ENCODE assay signal across 25 cellular contexts in the genomic region with DNA sequence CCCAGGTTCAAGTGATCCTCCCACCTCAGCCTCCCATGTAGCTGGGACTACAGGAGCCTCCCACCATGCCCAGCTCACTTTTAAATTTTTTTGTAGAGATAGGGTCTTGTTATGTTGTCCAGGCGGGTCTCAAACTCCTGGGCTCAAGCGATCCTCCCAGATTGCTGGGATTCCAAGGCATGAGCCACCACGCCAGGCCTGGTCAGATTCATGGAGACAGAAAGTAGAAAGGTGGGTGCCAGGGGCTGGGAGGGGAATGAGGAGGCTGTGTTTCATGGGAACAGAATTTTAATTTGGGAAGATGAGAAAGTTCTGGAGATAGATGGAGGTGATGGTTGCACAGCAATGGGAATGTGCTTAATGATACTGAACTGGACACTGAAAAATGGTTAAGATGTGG. TPM values are rescaled to one million over a fixed set of nuclear protein-coding genes. Genes with fewer than 3 reads are reported as not detected.
DNase-seq lines count a peak whose midpoint lies in the region; ATAC-seq lines count a peak whose summit lies in the region.
"Had no signal": no experiment of that assay in that cellular context is flagged by ENCODE, and none has a peak within 500 bp of the region (broad histone marks: within the 10 kb centered on the region; RNA-seq: fewer than 3 reads in every experiment).

No MANE protein-coding gene starts in this region.

- CTCF ChIA-PET in activated CD4-positive, alpha-beta T cell treated with anti-CD3 and anti-CD28 coated beads, Interleukin-2, amount 10 ng/mL, durations not matched to agents 7 days and 5 days (lab: Charles Lee) = interaction anchor here (1.2 to 1.7 kb wide), 2 partner anchors 9 to 17 kb away, joined by 3 to 5 read pairs; no protein-coding TSS in a partner anchor
- CTCF ChIA-PET in naive thymus-derived CD4-positive, alpha-beta T cell (lab: Charles Lee) = no interaction called here

- POLR2A ChIA-PET in activated CD4-positive, alpha-beta T cell treated with anti-CD3 and anti-CD28 coated beads, Interleukin-2, amount 10 ng/mL, durations not matched to agents 7 days and 5 days (lab: Charles Lee) = no interaction called here
- POLR2A ChIA-PET in naive thymus-derived CD4-positive, alpha-beta T cell (lab: Charles Lee) = interaction anchor here (1.0 kb wide), 1 partner anchor 22 kb away, joined by 3 read pairs; the partner anchor contains the start of gene ARHGEF18

- ATAC-seq in naive thymus-derived CD4-positive, alpha-beta T cell = no peak
- no peak for ATAC-seq in stimulated activated effector memory CD8-positive, alpha-beta T cell treated with anti-CD3 and anti-CD28 coated beads, Interleukin-12 subunit alpha, Interleukin-12 subunit beta, amount 100 ng/mL, for 72 hours
- ATAC-seq: GM23338, Panc1 had no signal

- H3K36me3 Mint-ChIP-seq in activated CD4-positive, alpha-beta T cell treated with anti-CD3 and anti-CD28 coated beads, Interleukin-2, amount 10 ng/mL, durations not matched to agents 7 days and 5 days (ENCODE audit: low read depth) = peaks cover 59% of the 10 kb centered on the region
- peaks cover 8% of the 10 kb centered on the region for H3K36me3 Mint-ChIP-seq in activated T-helper 1 cell treated with anti-CD3 and anti-CD28 coated beads, Interleukin-12 subunit alpha, Interleukin-12 subunit beta, Interleukin-2, Interleukin-4 antibody, amounts not matched to agents 30 ng/mL and 10 ng/mL and 1 ng/mL, durations not matched to agents 14 hours and 24 hours and 36 hours (ENCODE audit: low read depth)
- H3K36me3 Mint-ChIP-seq in naive thymus-derived CD4-positive, alpha-beta T cell = peaks cover 3 to 46% (median 29%) of the 10 kb centered on the region in 5 donors
- H3K36me3 Mint-ChIP-seq in stimulated activated effector memory CD8-positive, alpha-beta T cell treated with anti-CD3 and anti-CD28 coated beads, Interleukin-12 subunit alpha, Interleukin-12 subunit beta, amount 100 ng/mL, for 72 hours = peaks cover 74% of the 10 kb centered on the region

- peaks cover 24 to 89% (median 34%) of the 10 kb centered on the region in 3 experiments for H3K36me3 ChIP-seq in naive thymus-derived CD4-positive, alpha-beta T cell (ENCODE audit: control insufficient read depth in 2 of 3, insufficient read depth in 3 of 3, low read length in 3 of 3)
- H3K36me3 ChIP-seq: HAP-1 had no signal

- no peaks in the 10 kb centered on the region for H3K4me1 ChIP-seq in naive thymus-derived CD4-positive, alpha-beta T cell (ENCODE audit: control insufficient read depth in 2 of 2, insufficient read depth in 2 of 2, low read length in 2 of 2)
- H3K4me1 ChIP-seq: HAP-1 had no signal

- H3K27ac Mint-ChIP-seq in activated CD4-positive, alpha-beta T cell treated with anti-CD3 and anti-CD28 coated beads, Interleukin-2, amount 10 ng/mL, durations not matched to agents 7 days and 5 days = peak overlapping the region; percentile 17
- peak overlapping the region; percentile 68 for H3K27ac Mint-ChIP-seq in activated T-helper 1 cell treated with anti-CD3 and anti-CD28 coated beads, Interleukin-12 subunit alpha, Interleukin-12 subunit beta, Interleukin-2, Interleukin-4 antibody, amounts not matched to agents 30 ng/mL and 10 ng/mL and 1 ng/mL, durations not matched to agents 14 hours and 24 hours and 36 hours
- H3K27ac Mint-ChIP-seq in naive thymus-derived CD4-positive, alpha-beta T cell = peak overlapping the region in 5 of 9 donors; percentile 23 to 86 (median 57)
- peak overlapping the region; percentile 88 for H3K27ac Mint-ChIP-seq in stimulated activated effector memory CD8-positive, alpha-beta T cell treated with anti-CD3 and anti-CD28 coated beads, Interleukin-12 subunit alpha, Interleukin-12 subunit beta, amount 100 ng/mL, for 72 hours
- H3K27ac Mint-ChIP-seq: GM23338 had no signal

- no peak for DNase-seq in activated CD4-positive, alpha-beta T cell treated with anti-CD3 and anti-CD28 coated beads, Interleukin-2, amount 10 ng/mL, durations not matched to agents 7 days and 5 days
- DNase-seq in activated CD4-positive, alpha-beta T cell treated with anti-CD3 and anti-CD28 coated beads, Interleukin-2, amount 50 U/mL, for 48 hours = no peak
- DNase-seq in activated T-helper 1 cell treated with anti-CD3 and anti-CD28 coated beads, Interleukin-12 subunit alpha, Interleukin-12 subunit beta, Interleukin-2, Interleukin-4 antibody, amounts not matched to agents 30 ng/mL and 10 ng/mL and 1 ng/mL, durations not matched to agents 14 hours and 24 hours and 36 hours (ENCODE audit: low spot score) = no peak
- no peak for DNase-seq in naive thymus-derived CD4-positive, alpha-beta T cell
- DNase-seq in stimulated activated effector memory CD8-positive, alpha-beta T cell treated with anti-CD3 and anti-CD28 coated beads, Interleukin-12 subunit alpha, Interleukin-12 subunit beta, amount 100 ng/mL, for 72 hours (ENCODE audit: low spot score in 2 of 2) = no peak
- DNase-seq in posterior vena cava (ENCODE audit: low spot score) (no peak), NCI-H1417 (lab: John Stamatoyannopoulos, UW) (no peak), NCI-H1694 treated with DMSO at 0.1 percent for 48 hours (lab: John Stamatoyannopoulos, UW) (no peak)
- DNase-seq: ACHN; Calu3; CD8-positive, alpha-beta memory T cell; DMS153; KG1; NCI-H1105; NCI-H2081; NCI-H2171; NCI-H345; NCI-H524; NCI-H774; NK-92 treated with Interleukin-12 subunit alpha and Interleukin-12 subunit beta, amount 100 ng/mL, for 24 hours had no signal

- H3K9me3 ChIP-seq in naive thymus-derived CD4-positive, alpha-beta T cell (ENCODE audit: control insufficient read depth in 2 of 3, low read length in 3 of 3) = no peaks in the 10 kb centered on the region
- H3K9me3 ChIP-seq: BLaER1 treated with 17β-estradiol and CSF1 and Interleukin-3, amounts not matched to agents 10 nM and 100 nM; HAP-1 had no signal

- no peaks in the 10 kb centered on the region for H3K27me3 Mint-ChIP-seq in activated CD4-positive, alpha-beta T cell treated with anti-CD3 and anti-CD28 coated beads, Interleukin-2, amount 10 ng/mL, durations not matched to agents 7 days and 5 days
- no peaks in the 10 kb centered on the region for H3K27me3 Mint-ChIP-seq in activated T-helper 1 cell treated with anti-CD3 and anti-CD28 coated beads, Interleukin-12 subunit alpha, Interleukin-12 subunit beta, Interleukin-2, Interleukin-4 antibody, amounts not matched to agents 30 ng/mL and 10 ng/mL and 1 ng/mL, durations not matched to agents 14 hours and 24 hours and 36 hours (ENCODE audit: insufficient read depth)
- H3K27me3 Mint-ChIP-seq in naive thymus-derived CD4-positive, alpha-beta T cell = no peaks in the 10 kb centered on the region
- H3K27me3 Mint-ChIP-seq: CD8-positive, alpha-beta memory T cell had no signal

- H3K4me3 Mint-ChIP-seq in activated CD4-positive, alpha-beta T cell treated with anti-CD3 and anti-CD28 coated beads, Interleukin-2, amount 10 ng/mL, durations not matched to agents 7 days and 5 days = no peak overlapping the region
- no peak overlapping the region for H3K4me3 Mint-ChIP-seq in activated T-helper 1 cell treated with anti-CD3 and anti-CD28 coated beads, Interleukin-12 subunit alpha, Interleukin-12 subunit beta, Interleukin-2, Interleukin-4 antibody, amounts not matched to agents 30 ng/mL and 10 ng/mL and 1 ng/mL, durations not matched to agents 14 hours and 24 hours and 36 hours
- H3K4me3 Mint-ChIP-seq in naive thymus-derived CD4-positive, alpha-beta T cell = no peak overlapping the region
- H3K4me3 Mint-ChIP-seq in stimulated activated effector memory CD8-positive, alpha-beta T cell treated with anti-CD3 and anti-CD28 coated beads, Interleukin-12 subunit alpha, Interleukin-12 subunit beta, amount 100 ng/mL, for 72 hours = no peak overlapping the region
- H3K4me3 Mint-ChIP-seq: CD8-positive, alpha-beta memory T cell; GM23338 had no signal

- peaks cover 4% of the 10 kb centered on the region for H3K4me1 Mint-ChIP-seq in activated CD4-positive, alpha-beta T cell treated with anti-CD3 and anti-CD28 coated beads, Interleukin-2, amount 10 ng/mL, durations not matched to agents 7 days and 5 days
- no peaks in the 10 kb centered on the region for H3K4me1 Mint-ChIP-seq in activated T-helper 1 cell treated with anti-CD3 and anti-CD28 coated beads, Interleukin-12 subunit alpha, Interleukin-12 subunit beta, Interleukin-2, Interleukin-4 antibody, amounts not matched to agents 30 ng/mL and 10 ng/mL and 1 ng/mL, durations not matched to agents 14 hours and 24 hours and 36 hours (ENCODE audit: low read depth)
- peaks cover 8 to 33% (median 19%) of the 10 kb centered on the region in 7 donors for H3K4me1 Mint-ChIP-seq in naive thymus-derived CD4-positive, alpha-beta T cell
- H3K4me1 Mint-ChIP-seq in stimulated activated effector memory CD8-positive, alpha-beta T cell treated with anti-CD3 and anti-CD28 coated beads, Interleukin-12 subunit alpha, Interleukin-12 subunit beta, amount 100 ng/mL, for 72 hours = peaks cover 7% of the 10 kb centered on the region

- H3K4me3 ChIP-seq in naive thymus-derived CD4-positive, alpha-beta T cell (ENCODE audit: low read length) = no peak overlapping the region
- H3K4me3 ChIP-seq: BLaER1 treated with 17β-estradiol and CSF1 and Interleukin-3, amounts not matched to agents 10 nM and 100 nM; GM23338; HAP-1 had no signal

- H3K27me3 ChIP-seq in naive thymus-derived CD4-positive, alpha-beta T cell (ENCODE audit: control insufficient read depth in 2 of 2, insufficient read depth in 2 of 2, low read length in 2 of 2) = no peaks in the 10 kb centered on the region
- H3K27me3 ChIP-seq: BLaER1 treated with 17β-estradiol and CSF1 and Interleukin-3, amounts not matched to agents 10 nM and 100 nM had no signal

- no peaks in the 10 kb centered on the region for H3K9me3 Mint-ChIP-seq in activated CD4-positive, alpha-beta T cell treated with anti-CD3 and anti-CD28 coated beads, Interleukin-2, amount 10 ng/mL, durations not matched to agents 7 days and 5 days
- no peaks in the 10 kb centered on the region for H3K9me3 Mint-ChIP-seq in activated T-helper 1 cell treated with anti-CD3 and anti-CD28 coated beads, Interleukin-12 subunit alpha, Interleukin-12 subunit beta, Interleukin-2, Interleukin-4 antibody, amounts not matched to agents 30 ng/mL and 10 ng/mL and 1 ng/mL, durations not matched to agents 14 hours and 24 hours and 36 hours
- H3K9me3 Mint-ChIP-seq in naive thymus-derived CD4-positive, alpha-beta T cell = no peaks in the 10 kb centered on the region
- H3K9me3 Mint-ChIP-seq in stimulated activated effector memory CD8-positive, alpha-beta T cell treated with anti-CD3 and anti-CD28 coated beads, Interleukin-12 subunit alpha, Interleukin-12 subunit beta, amount 100 ng/mL, for 72 hours = no peaks in the 10 kb centered on the region
- H3K9me3 Mint-ChIP-seq: CD8-positive, alpha-beta memory T cell; GM23338 had no signal

- H3K27ac ChIP-seq in naive thymus-derived CD4-positive, alpha-beta T cell (ENCODE audit: low read depth, low read length) = no peak overlapping the region
- H3K27ac ChIP-seq: 22Rv1; BLaER1 treated with 17β-estradiol and CSF1 and Interleukin-3, amounts not matched to agents 10 nM and 100 nM had no signal

- intact Hi-C loops in activated T-helper 1 cell treated with anti-CD3 and anti-CD28 coated beads, Interleukin-12 subunit alpha, Interleukin-12 subunit beta, Interleukin-2, Interleukin-4 antibody, amounts not matched to agents 30 ng/mL and 10 ng/mL and 1 ng/mL, durations not matched to agents 14 hours and 24 hours and 36 hours (cut with micrococcal nuclease) = no loop called here
- intact Hi-C loops in naive thymus-derived CD4-positive, alpha-beta T cell (cut with micrococcal nuclease) = no loop called here
- intact Hi-C loops in posterior vena cava (cut with DNase I) = no loop called here

RNA-seq across cellular contexts. Expression of gene ARHGEF18, which starts 22.3 kb away (rescaled TPM):
- total RNA-seq in activated CD4-positive, alpha-beta T cell treated with anti-CD3 and anti-CD28 coated beads, Interleukin-2, amount 10 ng/mL, durations not matched to agents 7 days and 5 days = 10 to 100 TPM; 78.3 to 88.2 TPM
- total RNA-seq in activated T-helper 1 cell treated with anti-CD3 and anti-CD28 coated beads, Interleukin-12 subunit alpha, Interleukin-12 subunit beta, Interleukin-2, Interleukin-4 antibody, amounts not matched to agents 30 ng/mL and 10 ng/mL and 1 ng/mL, durations not matched to agents 14 hours and 24 hours and 36 hours = 29.3 and 30.5 TPM in 2 replicates
- 100 to 1,000 TPM in 4 of 5 experiments, 10 to 100 TPM in 1; 53.0 to 132 (median 130) TPM for total RNA-seq in naive thymus-derived CD4-positive, alpha-beta T cell
- 10 to 100 TPM in 1 of 2 donors, 1 to 10 TPM in 1; 3.9 to 14.4 TPM for polyA plus RNA-seq in naive thymus-derived CD4-positive, alpha-beta T cell
- 10 to 100 TPM; 17.6 to 19.9 TPM for total RNA-seq in posterior vena cava

Comparison
In these comparisons a context has a peak if more than half of its experiments do, and no peak if none do; other contexts are left out.
1. H3K27ac Mint-ChIP-seq: peak in every context shown above with its lines; median percentile 88 in stimulated activated effector memory CD8-positive, alpha-beta T cell treated with anti-CD3 and anti-CD28 coated beads, Interleukin-12 subunit alpha, Interleukin-12 subunit beta, amount 100 ng/mL, for 72 hours; 68 in activated T-helper 1 cell treated with anti-CD3 and anti-CD28 coated beads, Interleukin-12 subunit alpha, Interleukin-12 subunit beta, Interleukin-2, Interleukin-4 antibody, amounts not matched to agents 30 ng/mL and 10 ng/mL and 1 ng/mL, durations not matched to agents 14 hours and 24 hours and 36 hours; 57 in naive thymus-derived CD4-positive, alpha-beta T cell; 17 in activated CD4-positive, alpha-beta T cell treated with anti-CD3 and anti-CD28 coated beads, Interleukin-2, amount 10 ng/mL, durations not matched to agents 7 days and 5 days.